17 cellular contexts compared by ENCODE assay signal in genomic region chr1:118785246-118785645, GRCh38.
A peak's percentile ranks its signal among the peaks of the same experiment; 100 is the strongest.
DNase-seq lines count a peak whose midpoint lies in the region; ATAC-seq and TF ChIP-seq lines count a peak whose summit lies in the region.
"Had no signal": no experiment of that assay in that cellular context is flagged by ENCODE, and none has a peak within 500 bp of the region (broad histone marks: within the 10 kb centered on the region; RNA-seq: fewer than 3 reads in every experiment).

No MANE protein-coding gene starts in this region.

- no peak overlapping the region for H3K9ac ChIP-seq in BLaER1 treated with 17β-estradiol and CSF1 and Interleukin-3, amounts not matched to agents 10 nM and 100 nM
- H3K9ac ChIP-seq: KMS-11 had no signal

- no peaks in the 10 kb centered on the region for H3K27me3 Mint-ChIP-seq in activated naive CD8-positive, alpha-beta T cell treated with anti-CD3 and anti-CD28 coated beads for 36 hours
- H3K27me3 Mint-ChIP-seq: stimulated activated naive CD8-positive, alpha-beta T cell treated with anti-CD3 and anti-CD28 coated beads, Interleukin-15, Interleukin-2, amounts not matched to agents 100 ng/mL and 50 ng/mL, for 24 hours had no signal

- H3K4me2 ChIP-seq in BLaER1 treated with 17β-estradiol and CSF1 and Interleukin-3, amounts not matched to agents 10 nM and 100 nM: peak overlapping the region; percentile 21 to 61 (median 41)
- H3K4me2 ChIP-seq: KMS-11 had no signal

- intact Hi-C loops in left ventricle myocardium superior (cut with micrococcal nuclease): no loop called here

- no peak for TF ChIP-seq EP300 in upper lobe of left lung (IDR thresholded peaks at IDR 0.05)

- H4K20me1 ChIP-seq in BLaER1 treated with 17β-estradiol and CSF1 and Interleukin-3, amounts not matched to agents 10 nM and 100 nM: no peaks in the 10 kb centered on the region

- no peaks in the 10 kb centered on the region for H3K4me1 Mint-ChIP-seq in activated naive CD8-positive, alpha-beta T cell treated with anti-CD3 and anti-CD28 coated beads for 36 hours

- ATAC-seq in HG03439 (IDR thresholded peaks at IDR 0.05; ENCODE audit: unreplicated experiment): no peak
- ATAC-seq in upper lobe of left lung (ENCODE audit: low FRiP score in 2 of 2): no peak
- ATAC-seq in left ventricle myocardium superior: no peak
- ATAC-seq: activated CD4-positive, CD25-positive, alpha-beta regulatory T cell treated with anti-CD3 and anti-CD28 coated beads, Interleukin-2, amount 50 U/mL, for 24 hours; foreskin keratinocyte had no signal

- WGBS in upper lobe of left lung, 2 donors: 33 to 47% methylated on average over 2 of the region's 2 CpGs

- H3K27ac Mint-ChIP-seq in activated naive CD8-positive, alpha-beta T cell treated with anti-CD3 and anti-CD28 coated beads for 36 hours: no peak overlapping the region
- H3K27ac Mint-ChIP-seq: stimulated activated naive CD8-positive, alpha-beta T cell treated with anti-CD3 and anti-CD28 coated beads, Interleukin-15, Interleukin-2, amounts not matched to agents 100 ng/mL and 50 ng/mL, for 24 hours had no signal

- TF ChIP-seq CTCF in upper lobe of left lung (IDR thresholded peaks at IDR 0.05): no peak

- peaks cover 13 to 32% (median 28%) of the 10 kb centered on the region in 10 experiments for H3K4me1 ChIP-seq in BLaER1 treated with 17β-estradiol and CSF1 and Interleukin-3, amounts not matched to agents 10 nM and 100 nM
- H3K4me1 ChIP-seq in upper lobe of left lung: no peaks in the 10 kb centered on the region
- H3K4me1 ChIP-seq: adrenal gland, foreskin keratinocyte had no signal

- no peak overlapping the region for H3K4me3 ChIP-seq in BLaER1 treated with 17β-estradiol and CSF1 and Interleukin-3, amounts not matched to agents 10 nM and 100 nM
- H3K4me3 ChIP-seq in upper lobe of left lung: no peak overlapping the region
- H3K4me3 ChIP-seq: adrenal gland had no signal

- no peaks in the 10 kb centered on the region for H3K27me3 ChIP-seq in BLaER1 treated with 17β-estradiol and CSF1 and Interleukin-3, amounts not matched to agents 10 nM and 100 nM
- H3K27me3 ChIP-seq in upper lobe of left lung: no peaks in the 10 kb centered on the region
- H3K27me3 ChIP-seq: adrenal gland, foreskin keratinocyte had no signal

- peaks cover 6% of the 10 kb centered on the region for H3K9me3 Mint-ChIP-seq in activated naive CD8-positive, alpha-beta T cell treated with anti-CD3 and anti-CD28 coated beads for 36 hours

- no peaks in the 10 kb centered on the region for H3K36me3 ChIP-seq in BLaER1 treated with 17β-estradiol and CSF1 and Interleukin-3, amounts not matched to agents 10 nM and 100 nM
- no peaks in the 10 kb centered on the region for H3K36me3 ChIP-seq in upper lobe of left lung
- H3K36me3 ChIP-seq: adrenal gland had no signal

- H3K27ac ChIP-seq in BLaER1 treated with 17β-estradiol and CSF1 and Interleukin-3, amounts not matched to agents 10 nM and 100 nM: no peak overlapping the region
- H3K27ac ChIP-seq in upper lobe of left lung: no peak overlapping the region
- H3K27ac ChIP-seq: adrenal gland, foreskin keratinocyte, KMS-11 had no signal

- TF ChIP-seq POLR2A in upper lobe of left lung (IDR thresholded peaks at IDR 0.05): no peak

- no peak overlapping the region for H3K4me3 Mint-ChIP-seq in activated naive CD8-positive, alpha-beta T cell treated with anti-CD3 and anti-CD28 coated beads for 36 hours
- H3K4me3 Mint-ChIP-seq: stimulated activated naive CD8-positive, alpha-beta T cell treated with anti-CD3 and anti-CD28 coated beads, Interleukin-15, Interleukin-2, amounts not matched to agents 100 ng/mL and 50 ng/mL, for 24 hours had no signal

- H3K9me3 ChIP-seq in BLaER1 treated with 17β-estradiol and CSF1 and Interleukin-3, amounts not matched to agents 10 nM and 100 nM (replicated peaks in 1 of 11): peaks cover 10 to 20% (median 15%) of the 10 kb centered on the region in 11 experiments
- peaks cover 0 to under 1% (median 0%) of the 10 kb centered on the region in 4 donors for H3K9me3 ChIP-seq in upper lobe of left lung
- H3K9me3 ChIP-seq: adrenal gland had no signal

- peaks cover 2% of the 10 kb centered on the region for H3K36me3 Mint-ChIP-seq in activated naive CD8-positive, alpha-beta T cell treated with anti-CD3 and anti-CD28 coated beads for 36 hours

- peak; percentile 28 for DNase-seq in HT-29 (ENCODE audit: low spot score)
- peak; percentile 16 for DNase-seq in T1000 (lab: John Stamatoyannopoulos, UW)
- peak; percentile 20 for DNase-seq in kidney glomerular epithelial cell (lab: John Stamatoyannopoulos, UW)
- DNase-seq in upper lobe of left lung: no peak
- no peak for DNase-seq in left ventricle myocardium superior
- no peak for DNase-seq in activated naive CD8-positive, alpha-beta T cell treated with anti-CD3 and anti-CD28 coated beads for 36 hours
- DNase-seq: foreskin keratinocyte, islet precursor cell, NCI-H524 treated with DMSO at 0.1 percent for 48 hours, retina, SHP77 treated with DMSO at 0.1 percent for 48 hours had no signal

Comparison
In these comparisons a context has a peak if more than half of its experiments do, and no peak if none do; other contexts are left out.
1. DNase-seq: peak in HT-29 (single experiment), T1000 (single experiment) and kidney glomerular epithelial cell (single experiment); none in upper lobe of left lung (0 of 2), left ventricle myocardium superior (single experiment) and activated naive CD8-positive, alpha-beta T cell treated with anti-CD3 and anti-CD28 coated beads for 36 hours (single experiment).